2 cellular contexts compared by ENCODE assay signal in genomic region chr7:84484502-84485079, GRCh38.
TF ChIP-seq lines count a peak whose summit lies in the region.

No MANE protein-coding gene starts in this region.

TF ChIP-seq in A549, 52 proteins besides CTCF, POLR2A, EP300 and RAD21:
- no peak for TF ChIP-seq FOSL2 (IDR thresholded peaks at IDR 0.05)
- peak; percentile 78; the same call in 1 of the 2 replicates for TF ChIP-seq FOSL2 (CRISPR knock-in tag; IDR thresholded peaks at IDR 0.05)
- no peak for TF ChIP-seq ZNF302 (CRISPR knock-in tag; IDR thresholded peaks at IDR 0.05)
- TF ChIP-seq GATA3 (IDR thresholded peaks at IDR 0.05; ENCODE audit: borderline replicate concordance) = peak; percentile 86
- TF ChIP-seq CEBPB (IDR thresholded peaks at IDR 0.05) = peak in 1 of 2 experiments; percentile 48; a peak in 1 of 4 replicates

TF ChIP-seq in H1, 55 proteins besides CTCF, POLR2A, EP300 and RAD21:
- TF ChIP-seq BACH1 (IDR thresholded peaks at IDR 0.05; ENCODE audit: low read length) (no peak), RBBP5 (IDR thresholded peaks at IDR 0.05; ENCODE audit: borderline replicate concordance, low read depth, low read length) (no peak), TCF12 (IDR thresholded peaks at IDR 0.05; ENCODE audit: low read depth, low read length) (no peak)
